Comparison of ENCODE assay signal across 1 cellular context in genomic region chr11:118921121-118921928, GRCh38.
TF ChIP-seq lines count a peak whose summit lies in the region.

No MANE protein-coding gene starts in this region.

TF ChIP-seq in HepG2, 621 proteins besides CTCF, POLR2A, EP300 and RAD21 (continued from another document and continues in another):
- TF ChIP-seq XBP1 (CRISPR knock-in tag; IDR thresholded peaks at IDR 0.05), result no peak
- TF ChIP-seq ZBTB40 (IDR thresholded peaks at IDR 0.05), result no peak
- TF ChIP-seq ZBTB40 (CRISPR knock-in tag; IDR thresholded peaks at IDR 0.05), result no peak
- no peak for TF ChIP-seq KLF12 (CRISPR knock-in tag; IDR thresholded peaks at IDR 0.05; ENCODE audit: borderline replicate concordance)
- no peak; the same call in 1 of the 2 replicates for TF ChIP-seq RFXAP (CRISPR knock-in tag; IDR thresholded peaks at IDR 0.05; ENCODE audit: borderline replicate concordance)
- no peak; the same call in none of the 2 replicates for TF ChIP-seq ZNF292 (CRISPR knock-in tag; IDR thresholded peaks at IDR 0.05; ENCODE audit: borderline replicate concordance, low read depth)
- peak; percentile 89 for TF ChIP-seq CEBPB (IDR thresholded peaks at IDR 0.05; ENCODE audit: borderline replicate concordance, low read depth, low read length)
- no peak for TF ChIP-seq TIGD3 (CRISPR knock-in tag; IDR thresholded peaks at IDR 0.05; ENCODE audit: borderline replicate concordance)
- no peak for TF ChIP-seq SNAPC4 (CRISPR knock-in tag; IDR thresholded peaks at IDR 0.05)
- peak; percentile 49 for TF ChIP-seq MYNN (CRISPR knock-in tag; IDR thresholded peaks at IDR 0.05; ENCODE audit: low read depth)
- no peak for TF ChIP-seq ZNF354B (CRISPR knock-in tag; IDR thresholded peaks at IDR 0.05)
- no peak for TF ChIP-seq CREB3 (CRISPR knock-in tag; IDR thresholded peaks at IDR 0.05)
- TF ChIP-seq ZBTB14 (CRISPR knock-in tag; IDR thresholded peaks at IDR 0.05), result no peak
- TF ChIP-seq ZSCAN31 (CRISPR knock-in tag; IDR thresholded peaks at IDR 0.05; ENCODE audit: low read depth), result no peak; the same call in 1 of the 2 replicates
- TF ChIP-seq ZGPAT (CRISPR knock-in tag; IDR thresholded peaks at IDR 0.05), result peak; percentile 22
- TF ChIP-seq ZNF597 (CRISPR knock-in tag; IDR thresholded peaks at IDR 0.05), result no peak
- peak; percentile 76 for TF ChIP-seq TEAD3 (CRISPR knock-in tag; optimal IDR thresholded peaks at IDR 0.05; ENCODE audit: borderline replicate concordance)
- TF ChIP-seq KIAA2018 (CRISPR knock-in tag; IDR thresholded peaks at IDR 0.05; ENCODE audit: borderline replicate concordance), result no peak
- TF ChIP-seq MED8 (CRISPR knock-in tag; IDR thresholded peaks at IDR 0.05; ENCODE audit: insufficient replicate concordance), result peak; percentile 64
